8 cellular contexts compared by ENCODE assay signal in genomic region chr19:40348961-40349507, GRCh38. TPM values are rescaled to one million over a fixed set of nuclear protein-coding genes. Genes with fewer than 3 reads are reported as not detected.
DNase-seq lines count a peak whose midpoint lies in the region; ATAC-seq and TF ChIP-seq lines count a peak whose summit lies in the region.

No MANE protein-coding gene starts in this region.

- intact Hi-C loops in ascending aorta (cut with DNase I) = loop anchor here (1.0 to 5.0 kb wide), 7 partner anchors 53 to 248 kb away; partner anchors contain the start of genes AKT2, MAP3K10 and SERTAD3

- H3K36me3 Mint-ChIP-seq in immature natural killer cell = peaks cover 0 to 4% (median 0%) of the 10 kb centered on the region in 3 donors

- peak overlapping the region; percentile 80 to 94 for H3K4me3 ChIP-seq in ascending aorta

- H3K4me3 Mint-ChIP-seq in immature natural killer cell = peak overlapping the region; percentile 89 to 98 (median 91)

- no peaks in the 10 kb centered on the region for H3K27me3 ChIP-seq in ascending aorta

- DNase-seq in ELF-1 (ENCODE audit: low read depth, low spot score) = peak; percentile 43
- peak; percentile 17 for DNase-seq in NCI-H446 treated with DMSO at 0.1 percent for 48 hours (lab: John Stamatoyannopoulos, UW)
- no peak for DNase-seq in ascending aorta (ENCODE audit: low spot score in 2 of 2)
- no peak for DNase-seq in immature natural killer cell
- DNase-seq in stimulated activated naive CD8-positive, alpha-beta T cell treated with anti-CD3 and anti-CD28 coated beads, Interleukin-15, Interleukin-2, amounts not matched to agents 100 U/mL and 50 U/mL, for 24 hours = peak; percentile 9
- no peak for DNase-seq in T1000 (lab: John Stamatoyannopoulos, UW)

- TF ChIP-seq CTCF in 22Rv1 (IDR thresholded peaks at IDR 0.05) (no peak), ascending aorta (IDR thresholded peaks at IDR 0.05) (no peak)

- peak overlapping the region; percentile 70; the same call in 1 of the 2 replicates for H3K27ac ChIP-seq in 22Rv1
- peak overlapping the region; percentile 51 to 72 for H3K27ac ChIP-seq in ascending aorta

- peaks cover 4 to 9% of the 10 kb centered on the region in 2 donors for H3K4me1 ChIP-seq in ascending aorta

- H3K27ac Mint-ChIP-seq in immature natural killer cell = peak overlapping the region; percentile 84 to 99 (median 92)

- peaks cover 31 to 36% of the 10 kb centered on the region in 2 donors for H3K4me1 Mint-ChIP-seq in immature natural killer cell

- peaks cover 6 to 14% (median 6%) of the 10 kb centered on the region in 3 donors for H3K27me3 Mint-ChIP-seq in immature natural killer cell (ENCODE audit: low read depth in 3 of 3)

- peaks cover 0 to 2% (median 0%) of the 10 kb centered on the region in 6 donors for H3K9me3 Mint-ChIP-seq in immature natural killer cell

- H3K36me3 ChIP-seq in ascending aorta = no peaks in the 10 kb centered on the region

- no peaks in the 10 kb centered on the region for H3K9me3 ChIP-seq in ascending aorta

- ATAC-seq in stimulated activated naive CD8-positive, alpha-beta T cell treated with anti-CD3 and anti-CD28 coated beads, Interleukin-15, Interleukin-2, amounts not matched to agents 100 U/mL and 50 U/mL, for 24 hours = no peak
- ATAC-seq in activated CD4-positive, CD25-positive, alpha-beta regulatory T cell treated with anti-CD3 and anti-CD28 coated beads, Interleukin-2, amount 50 U/mL, for 24 hours = no peak

RNA-seq across cellular contexts. Expression of gene PLD3, which starts 0.5 kb away (rescaled TPM):
- 345 TPM for total RNA-seq in ascending aorta
- polyA plus RNA-seq in immature natural killer cell = 10 to 100 TPM; 60.8 to 94.9 (median 63.7) TPM

RNA-seq across cellular contexts. Expression of gene C19orf47, which starts 0.8 kb away (rescaled TPM):
- total RNA-seq in ascending aorta = 10.4 TPM
- 10 to 100 TPM; 10.0 to 14.1 (median 12.5) TPM for polyA plus RNA-seq in immature natural killer cell

RNA-seq across cellular contexts. Expression of gene HIPK4, which starts 40.9 kb away (rescaled TPM):
- not detected for total RNA-seq in ascending aorta
- polyA plus RNA-seq in immature natural killer cell = under 1 TPM in 1 of 3 donors, not detected in 2; 0.15 TPM

Comparison
In these comparisons a context has a peak if more than half of its experiments do, and no peak if none do; other contexts are left out.
1. DNase-seq: peak in ELF-1 (single experiment), NCI-H446 treated with DMSO at 0.1 percent for 48 hours (single experiment) and stimulated activated naive CD8-positive, alpha-beta T cell treated with anti-CD3 and anti-CD28 coated beads, Interleukin-15, Interleukin-2, amounts not matched to agents 100 U/mL and 50 U/mL, for 24 hours (single experiment); none in ascending aorta (0 of 2), immature natural killer cell (0 of 3) and T1000 (single experiment).